ENCODE assay signal across 8 cellular contexts in the genomic region with DNA sequence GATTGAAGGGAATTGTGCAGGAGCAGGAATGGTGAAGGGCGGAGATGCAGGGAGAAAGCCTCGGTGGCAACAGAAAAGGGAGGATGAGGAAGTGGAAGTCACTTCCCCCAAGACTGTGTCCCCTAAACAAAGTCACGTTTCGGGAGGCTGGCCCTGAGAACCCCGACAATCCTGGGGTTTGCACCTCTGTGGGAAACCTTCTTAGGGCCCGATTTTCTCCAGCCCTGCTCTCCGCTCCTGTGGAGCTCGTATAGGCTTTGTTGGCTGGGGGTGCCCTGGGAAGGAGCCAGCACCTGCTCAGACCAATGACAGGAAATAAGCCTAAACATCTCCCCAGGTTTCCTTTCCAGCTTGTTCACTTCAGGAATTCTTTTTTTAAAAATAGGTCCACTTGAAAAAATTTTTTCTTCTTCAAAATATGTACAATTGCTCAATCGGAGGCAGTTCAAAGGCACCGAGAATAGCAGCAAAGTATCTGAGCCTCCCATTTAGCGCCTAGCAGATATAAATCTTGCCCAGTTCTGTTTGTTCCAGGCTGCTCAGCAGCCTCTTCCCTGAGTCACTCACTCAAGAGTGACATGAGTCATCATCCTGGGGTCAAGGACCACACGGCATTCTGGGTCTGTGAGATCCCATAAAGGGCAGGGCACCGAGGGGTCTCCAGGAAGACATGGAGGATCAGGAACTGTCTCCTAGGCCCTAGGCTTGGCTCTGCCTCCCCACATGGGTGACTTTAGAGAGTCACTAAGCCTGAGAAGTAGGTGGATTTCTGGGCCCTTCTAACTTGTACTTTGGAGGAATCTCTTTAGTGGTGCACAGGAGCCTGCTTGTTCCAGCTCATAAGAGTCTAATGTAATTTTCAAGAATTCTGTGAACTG. TPM values are rescaled to one million over a fixed set of nuclear protein-coding genes. Genes with fewer than 3 reads are reported as not detected.
DNase-seq lines count a peak whose midpoint lies in the region; ATAC-seq and TF ChIP-seq lines count a peak whose summit lies in the region.

No MANE protein-coding gene starts in this region.

- peaks cover 7 to 10% of the 10 kb centered on the region in 2 donors for H3K4me1 ChIP-seq in aorta (ENCODE audit: control insufficient read depth in 1 of 2, insufficient read depth in 2 of 2, low read length in 2 of 2)

- peak overlapping the region; percentile 95 to 97 for H3K27ac ChIP-seq in aorta (ENCODE audit: low read depth in 1 of 2, low read length in 2 of 2)

- H3K36me3 Mint-ChIP-seq in brain, result no peaks in the 10 kb centered on the region
- no peaks in the 10 kb centered on the region for H3K36me3 Mint-ChIP-seq in mesothelial cell of epicardium

- H3K4me3 ChIP-seq in AG04449 (ENCODE audit: low read depth, low read length) (no peak overlapping the region), aorta (ENCODE audit: low read length in 2 of 2) (no peak overlapping the region)

- no peaks in the 10 kb centered on the region for H3K36me3 ChIP-seq in aorta (ENCODE audit: control insufficient read depth in 1 of 2, insufficient read depth in 2 of 2, low read length in 1 of 2)

- H3K4me3 Mint-ChIP-seq in brain (no peak overlapping the region), mesothelial cell of epicardium (no peak overlapping the region)

- TF ChIP-seq CTCF in AG04449 (IDR thresholded peaks at IDR 0.05; ENCODE audit: insufficient read depth, low read length, missing control alignments), result no peak
- no peak for TF ChIP-seq CTCF in brain (conservative IDR thresholded peaks at IDR 0.05)
- no peak for TF ChIP-seq CTCF in mesothelial cell of epicardium (IDR thresholded peaks at IDR 0.05; ENCODE audit: unreplicated experiment)

- H3K27me3 ChIP-seq in aorta (ENCODE audit: control insufficient read depth in 1 of 2, insufficient read depth in 2 of 2, low read length in 1 of 2), result no peaks in the 10 kb centered on the region

- H3K9me3 Mint-ChIP-seq in brain (no peaks in the 10 kb centered on the region), mesothelial cell of epicardium (no peaks in the 10 kb centered on the region)

- WGBS in aorta, 2 donors, result 17 to 18% methylated on average over 13 of the region's 13 CpGs

- peak; percentile 72 for ATAC-seq in aorta (ENCODE audit: low FRiP score)

- POLR2A ChIA-PET in AG04449 (lab: Yijun Ruan, JAX), result interaction anchor here (0.6 to 1.0 kb wide), 3 partner anchors 10 to 356 kb away, joined by 3 read pairs; no protein-coding TSS in a partner anchor

- H3K27me3 Mint-ChIP-seq in brain (peaks cover 8% of the 10 kb centered on the region), mesothelial cell of epicardium (ENCODE audit: low read depth) (no peaks in the 10 kb centered on the region)

- H3K27ac Mint-ChIP-seq in brain (peak overlapping the region in 3 of 5 experiments; percentile 62 to 92 (median 83)), mesothelial cell of epicardium (peak overlapping the region; percentile 89)

- H3K4me1 Mint-ChIP-seq in brain (peaks cover 21% of the 10 kb centered on the region), mesothelial cell of epicardium (peaks cover 56% of the 10 kb centered on the region)

- CTCF ChIA-PET in AG04449 (lab: Yijun Ruan, JAX), result no interaction called here

- intact Hi-C loops in aorta (cut with DNase I), result loop anchor here (5.0 to 10.0 kb wide), 2 partner anchors 33 to 255 kb away; partner anchors contain the start of gene IRAG1 (in 2 of the 2)

- no peaks in the 10 kb centered on the region for H3K9me3 ChIP-seq in aorta (ENCODE audit: control insufficient read depth, low read length)

- DNase-seq in AG04449 (ENCODE audit: low read depth, low spot score) (peak; percentile 86), HT-29 (ENCODE audit: low spot score) (peak; percentile 93), mesothelial cell of epicardium (ENCODE audit: low spot score in 2 of 2, unreplicated experiment in 2 of 2) (no peak), aorta (peak; percentile 71 to 81), cerebellar nuclear complex (lab: John Stamatoyannopoulos, UW) (no peak)
- DNase-seq in stimulated activated naive CD4-positive, alpha-beta T cell treated with Interleukin-2 at 50 U/mL for 16 hours (lab: John Stamatoyannopoulos, UW), result no peak
- DNase-seq in stimulated activated CD4-positive, alpha-beta T cell treated with anti-CD3 and anti-CD28 coated beads, Interleukin-2, amount 100 ng/mL, for 48 hours, result no peak

RNA-seq across cellular contexts. Expression of gene IRAG1, which starts 34.0 kb away (rescaled TPM):
- 0.21 and 1.3 TPM in 2 replicates for total RNA-seq in HT-29 (2014; rRNA removed; shearing (Covaris generic))
- 10.8 TPM for polyA plus RNA-seq in brain (ENCODE audit: insufficient read depth, low read depth, low replicate concordance)
- total RNA-seq in mesothelial cell of epicardium, result 13.1 to 13.8 TPM (median 13.6 TPM) in 3 replicates
- total RNA-seq in aorta, result 100 to 1,000 TPM; 189 to 518 TPM
- polyA plus RNA-seq in aorta, result 100 to 1,000 TPM in 1 of 2 donors, 10 to 100 TPM in 1; 92.3 to 135 TPM

Comparison
In these comparisons a context has a peak if more than half of its experiments do, and no peak if none do; other contexts are left out.
1. DNase-seq: peak in AG04449 (single experiment), HT-29 (single experiment) and aorta (2 of 2); none in mesothelial cell of epicardium (0 of 2), cerebellar nuclear complex (0 of 2), stimulated activated naive CD4-positive, alpha-beta T cell treated with Interleukin-2 at 50 U/mL for 16 hours (single experiment) and stimulated activated CD4-positive, alpha-beta T cell treated with anti-CD3 and anti-CD28 coated beads, Interleukin-2, amount 100 ng/mL, for 48 hours (0 of 2).
2. RNA of gene IRAG1, which starts 34.0 kb away (total RNA-seq): 189 to 518 TPM in aorta; 13.1 to 13.8 TPM in mesothelial cell of epicardium and 0.21 to 1.3 TPM in HT-29; every median in the first group is over 10 times any median in the second.